ENCODE assay signal across 11 cellular contexts in genomic region chr1:153928776-153929432, GRCh38. TPM values are rescaled to one million over a fixed set of nuclear protein-coding genes. Genes with fewer than 3 reads are reported as not detected.
A peak's percentile ranks its signal among the peaks of the same experiment; 100 is the strongest.
DNase-seq lines count a peak whose midpoint lies in the region; ATAC-seq and TF ChIP-seq lines count a peak whose summit lies in the region.
"Had no signal": no experiment of that assay in that cellular context is flagged by ENCODE, and none has a peak within 500 bp of the region (broad histone marks: within the 10 kb centered on the region; RNA-seq: fewer than 3 reads in every experiment).

No MANE protein-coding gene starts in this region.

- no peak overlapping the region for H3K4me2 ChIP-seq in IMR-90 (ENCODE audit: low read depth, low read length)
- H3K4me2 ChIP-seq in trophoblast cell (ENCODE audit: low read length), result no peak overlapping the region
- H3K4me2 ChIP-seq: PC-9 had no signal

- peaks cover 6% of the 10 kb centered on the region; the same call in 1 of the 2 replicates for H4K20me1 ChIP-seq in IMR-90 (ENCODE audit: insufficient read depth, low read length)

- peaks cover 7 to 20% (median 13%) of the 10 kb centered on the region in 3 donors for H3K4me1 Mint-ChIP-seq in naive B cell

- H2AK5ac ChIP-seq in IMR-90 (ENCODE audit: low read depth, low read length) (peak overlapping the region; percentile 80), trophoblast cell (ENCODE audit: low read length) (no peak overlapping the region)

- no peak for TF ChIP-seq POLR2A in IMR-90 (IDR thresholded peaks at IDR 0.05; ENCODE audit: low read depth, low read length)

- dilution Hi-C loops in IMR-90 (cut with HindIII; ENCODE audit: low sequenced_read_pairs, unreplicated experiment), result no loop called here

- H2BK5ac ChIP-seq in IMR-90 (ENCODE audit: low read depth, low read length, poor library complexity, severe bottlenecking) (no peak overlapping the region), trophoblast cell (ENCODE audit: low read depth, low read length, poor library complexity) (no peak overlapping the region)

- H3K79me1 ChIP-seq in IMR-90 (ENCODE audit: low read depth in 1 of 2, low read length in 2 of 2) (peaks cover 0 to 11% of the 10 kb centered on the region in 2 experiments; a peak in 2 of 4 replicates), trophoblast cell (ENCODE audit: low read length) (no peaks in the 10 kb centered on the region)

- peaks cover 29% of the 10 kb centered on the region for H3K36me3 ChIP-seq in IMR-90 (ENCODE audit: control insufficient read depth, insufficient read depth, low read length)
- H3K36me3 ChIP-seq in colonic mucosa, result no peaks in the 10 kb centered on the region
- H3K36me3 ChIP-seq in trophoblast cell (ENCODE audit: control insufficient read depth in 1 of 2, insufficient read depth in 2 of 2, low read length in 2 of 2), result peaks cover 31 to 34% of the 10 kb centered on the region in 2 experiments
- H3K36me3 ChIP-seq: uterus had no signal

- H3K56ac ChIP-seq in IMR-90 (ENCODE audit: extremely low read depth, insufficient read depth, low read length), result no peak overlapping the region; the same call in 1 of the 2 replicates

- H3K9me3 ChIP-seq in IMR-90 (ENCODE audit: control insufficient read depth, insufficient read depth, low read length) (no peaks in the 10 kb centered on the region), colonic mucosa (no peaks in the 10 kb centered on the region), trophoblast cell (ENCODE audit: insufficient read depth, low read depth, low read length) (no peaks in the 10 kb centered on the region)
- H3K9me3 ChIP-seq: uterus had no signal

- TF ChIP-seq CTCF in IMR-90 (conservative IDR thresholded peaks at IDR 0.05; ENCODE audit: low read depth, low read length), result no peak
- TF ChIP-seq CTCF in colonic mucosa (IDR thresholded peaks at IDR 0.05), result no peak

- H2AK9ac ChIP-seq in IMR-90 (replicated peaks; ENCODE audit: low read depth, low read length, poor library complexity), result peak overlapping the region; percentile 45

- intact Hi-C loops in IMR-90 (cut with micrococcal nuclease), result loop anchor here (10.0 kb wide), 1 partner anchor 134 kb away; no protein-coding TSS in a partner anchor
- intact Hi-C loops in colonic mucosa (cut with DNase I), result no loop called here

- no peak overlapping the region for H2BK12ac ChIP-seq in trophoblast cell (ENCODE audit: low read length)

- in situ Hi-C loops in IMR-90 (cut with MboI; ENCODE audit: low sequenced_read_pairs), result no loop called here

- BruUV-seq in IMR-90 (replicated peaks; lab: Mats Ljungman, UMichigan), result no TSS peak

- H2AFZ ChIP-seq in IMR-90 (replicated peaks; ENCODE audit: low read length, poor library complexity) (peak overlapping the region; percentile 75), trophoblast cell (ENCODE audit: insufficient read depth, low read length, poor library complexity) (no peak overlapping the region)
- H2AFZ ChIP-seq: PC-9 had no signal

- no peaks in the 10 kb centered on the region for H3K79me2 ChIP-seq in trophoblast cell (ENCODE audit: control insufficient read depth, insufficient read depth, low read length, poor library complexity)

- peaks cover 6% of the 10 kb centered on the region for H3K9me1 ChIP-seq in IMR-90 (ENCODE audit: insufficient read depth, low read length)

- H3K27me3 ChIP-seq in IMR-90 (ENCODE audit: control insufficient read depth, insufficient read depth, low read length) (no peaks in the 10 kb centered on the region), colonic mucosa (no peaks in the 10 kb centered on the region), trophoblast cell (ENCODE audit: insufficient read depth, low read length) (no peaks in the 10 kb centered on the region)
- H3K27me3 ChIP-seq: uterus had no signal

- peak overlapping the region; percentile 72; the same call in 1 of the 2 replicates for H3K14ac ChIP-seq in IMR-90 (replicated peaks; ENCODE audit: low read depth, low read length)
- H3K14ac ChIP-seq in trophoblast cell (ENCODE audit: low read length), result no peak overlapping the region

- peaks cover 0 to 7% of the 10 kb centered on the region in 2 donors for H3K36me3 Mint-ChIP-seq in naive B cell

- no peak overlapping the region for H3K4me3 Mint-ChIP-seq in naive B cell

- H3K9ac ChIP-seq in IMR-90 (ENCODE audit: low read depth, low read length) (no peak overlapping the region), colonic mucosa (ENCODE audit: low read depth in 2 of 2, low read length in 2 of 2) (peak overlapping the region in 1 of 2 donors; percentile 12), trophoblast cell (ENCODE audit: low read length) (no peak overlapping the region)

- no CpG with 5 or more reads among the region's 6 CpGs for WGBS in IMR-90 (ENCODE audit: extremely low coverage in 2 of 2, insufficient read length in 1 of 2), 2 experiments
- no CpG with 5 or more reads among the region's 6 CpGs for WGBS in trophoblast cell (ENCODE audit: extremely low coverage, insufficient coverage, insufficient read length)

- H4K91ac ChIP-seq in IMR-90 (ENCODE audit: insufficient read depth, low read depth, low read length) (no peak overlapping the region), trophoblast cell (ENCODE audit: low read depth, low read length) (no peak overlapping the region)

- no peak for TF ChIP-seq RAD21 in IMR-90 (IDR thresholded peaks at IDR 0.05; ENCODE audit: low read length)

- H2BK120ac ChIP-seq in IMR-90 (ENCODE audit: low read depth, low read length), result peak overlapping the region; percentile 56
- H2BK120ac ChIP-seq in trophoblast cell (ENCODE audit: insufficient read depth, low read length, poor library complexity), result no peak overlapping the region

- H4K12ac ChIP-seq in trophoblast cell (ENCODE audit: low read depth, low read length), result no peak overlapping the region

- H4K8ac ChIP-seq in IMR-90 (ENCODE audit: low read depth in 2 of 2, low read length in 2 of 2) (peak overlapping the region; percentile 57 to 60; a peak in 2 of 4 replicates), trophoblast cell (ENCODE audit: low read depth, low read length) (no peak overlapping the region)

- no peak overlapping the region for H4K5ac ChIP-seq in IMR-90 (ENCODE audit: low read depth, low read length)

- H3K23ac ChIP-seq in IMR-90 (ENCODE audit: low read depth, low read length) (peak overlapping the region; percentile 85), trophoblast cell (ENCODE audit: low read length) (no peak overlapping the region)

- CTCF ChIA-PET in IMR-90 (lab: Yijun Ruan, JAX), result interaction anchor here (0.6 kb wide), 2 partner anchors 10 to 577 kb away, joined by 3 read pairs; no protein-coding TSS in a partner anchor

- POLR2A ChIA-PET in IMR-90 (lab: Charles Lee; ENCODE audit: unreplicated experiment), result interaction anchor here (0.6 kb wide), 1 partner anchor 518 kb away, joined by 3 read pairs; no protein-coding TSS in a partner anchor

- H3K27ac Mint-ChIP-seq in naive B cell, result peak overlapping the region in 5 of 6 donors; percentile 43 to 78 (median 65)

- H3K4me3 ChIP-seq in IMR-90 (ENCODE audit: insufficient read depth, low read depth, low read length), result no peak overlapping the region
- no peak overlapping the region for H3K4me3 ChIP-seq in colonic mucosa
- H3K4me3 ChIP-seq in trophoblast cell (ENCODE audit: low read depth, low read length), result no peak overlapping the region
- H3K4me3 ChIP-seq: PC-9, uterus had no signal

- no peak overlapping the region for H2BK20ac ChIP-seq in IMR-90 (ENCODE audit: low read depth, low read length)

- H3K4ac ChIP-seq in IMR-90 (ENCODE audit: low read depth, low read length), result peak overlapping the region; percentile 58
- H3K4ac ChIP-seq in trophoblast cell (ENCODE audit: low read depth, low read length), result no peak overlapping the region

- ATAC-seq in IMR-90 (ENCODE audit: low read depth) (peak; percentile 32), naive B cell (ENCODE audit: low read depth in 2 of 2) (no peak), GM21390 (IDR thresholded peaks at IDR 0.05; ENCODE audit: unreplicated experiment) (no peak)

- peaks cover 9% of the 10 kb centered on the region for H3K4me1 ChIP-seq in IMR-90 (ENCODE audit: control insufficient read depth, insufficient read depth, low read length)
- H3K4me1 ChIP-seq in colonic mucosa, result peaks cover 1% of the 10 kb centered on the region
- H3K4me1 ChIP-seq in trophoblast cell (ENCODE audit: control insufficient read depth in 1 of 2, insufficient read depth in 2 of 2, low read length in 2 of 2), result peaks cover 0 to 3% of the 10 kb centered on the region in 2 experiments
- H3K4me1 ChIP-seq: uterus had no signal

- H3K27ac ChIP-seq in IMR-90 (ENCODE audit: insufficient read depth, low read length), result peak overlapping the region; percentile 14; the same call in 1 of the 2 replicates
- peak overlapping the region; percentile 12 for H3K27ac ChIP-seq in colonic mucosa
- no peak overlapping the region for H3K27ac ChIP-seq in trophoblast cell (ENCODE audit: low read depth, low read length)
- H3K27ac ChIP-seq: PC-9, uterus had no signal

- peak overlapping the region; percentile 60; the same call in 1 of the 3 replicates for H2BK15ac ChIP-seq in IMR-90 (ENCODE audit: low read depth, low read length)

- H3K18ac ChIP-seq in IMR-90 (ENCODE audit: low read depth, low read length), result no peak overlapping the region
- no peak overlapping the region for H3K18ac ChIP-seq in trophoblast cell (ENCODE audit: low read length)

- no peaks in the 10 kb centered on the region for H3K27me3 Mint-ChIP-seq in naive B cell

- DNase-seq in C1 segment of cervical spinal cord (lab: John Stamatoyannopoulos, UW) (peak in 12 of 14 donors; percentile 10 to 81 (median 66)), IMR-90 (peak; percentile 59), colonic mucosa (no peak), naive B cell (no peak), LoVo (ENCODE audit: low spot score) (no peak), trophoblast cell (no peak)
- no peak for DNase-seq in stimulated activated CD4-positive, alpha-beta T cell treated with anti-CD3 and anti-CD28 coated beads, Interleukin-4, amount 100 ng/mL, for 4 hours
- DNase-seq: NCI-H1048, PC-9 had no signal

- H3K9me3 Mint-ChIP-seq in naive B cell, result no peaks in the 10 kb centered on the region

RNA-seq across cellular contexts. Expression of gene GATAD2B, which starts 6.1 kb away (rescaled TPM):
- 3.8 and 5.6 TPM in 2 replicates for total RNA-seq in IMR-90 (2012; rRNA removed)
- polyA plus RNA-seq in IMR-90 (2012; rRNA removed), result 6.1 and 6.2 TPM in 2 replicates
- 3.1 and 3.6 TPM in 2 replicates for polyA plus RNA-seq in IMR-90 (2012; cell fraction: cytosol; rRNA removed)
- polyA plus RNA-seq in IMR-90 (2012; cell fraction: nucleus; rRNA removed; ENCODE audit: low replicate concordance), result 5.0 and 9.7 TPM in 2 replicates
- total RNA-seq in colonic mucosa, result 10 to 100 TPM; 32.5 to 36.5 TPM
- 1 to 10 TPM; 4.0 to 7.0 (median 5.1) TPM for polyA plus RNA-seq in naive B cell (ENCODE audit: low read depth in 6 of 6)
- polyA plus RNA-seq in trophoblast cell (2013), result 22.8 and 23.4 TPM in 2 replicates

RNA-seq across cellular contexts. Expression of gene DENND4B, which starts 17.6 kb away (rescaled TPM):
- total RNA-seq in IMR-90 (2012; rRNA removed) (1.8 and 2.5 TPM in 2 replicates), colonic mucosa (10 to 100 TPM; 26.9 to 45.6 TPM)
- polyA plus RNA-seq in IMR-90 (2012; rRNA removed) (25.2 and 33.3 TPM in 2 replicates), naive B cell (ENCODE audit: low read depth in 6 of 6) (10 to 100 TPM in 5 of 6 donors, 1 to 10 TPM in 1; 6.5 to 52.8 (median 29.7) TPM)
- 9.4 and 13.8 TPM in 2 replicates for polyA plus RNA-seq in IMR-90 (2012; cell fraction: cytosol; rRNA removed)
- polyA plus RNA-seq in IMR-90 (2012; cell fraction: nucleus; rRNA removed; ENCODE audit: low replicate concordance), result 117 and 252 TPM in 2 replicates
- polyA plus RNA-seq in trophoblast cell (2013), result 20.7 and 22.0 TPM in 2 replicates

RNA-seq across cellular contexts. Expression of gene CRTC2, which starts 29.5 kb away (rescaled TPM):
- total RNA-seq in IMR-90 (2012; rRNA removed), result 1.9 and 2.7 TPM in 2 replicates
- polyA plus RNA-seq in IMR-90 (2012; rRNA removed), result 20.1 and 22.2 TPM in 2 replicates
- 12.2 and 16.7 TPM in 2 replicates for polyA plus RNA-seq in IMR-90 (2012; cell fraction: cytosol; rRNA removed)
- polyA plus RNA-seq in IMR-90 (2012; cell fraction: nucleus; rRNA removed; ENCODE audit: low replicate concordance), result 59.1 and 73.2 TPM in 2 replicates
- 10 to 100 TPM; 26.9 to 40.7 TPM for total RNA-seq in colonic mucosa
- polyA plus RNA-seq in naive B cell (ENCODE audit: low read depth in 6 of 6), result 10 to 100 TPM; 24.6 to 59.8 (median 35.8) TPM
- 37.4 and 41.0 TPM in 2 replicates for polyA plus RNA-seq in trophoblast cell (2013)

RNA-seq across cellular contexts. Expression of gene SLC39A1, which starts 34.4 kb away (rescaled TPM):
- total RNA-seq in IMR-90 (2012; rRNA removed), result 94.7 and 97.7 TPM in 2 replicates
- 84.6 and 89.1 TPM in 2 replicates for polyA plus RNA-seq in IMR-90 (2012; rRNA removed)
- 74.5 and 89.4 TPM in 2 replicates for polyA plus RNA-seq in IMR-90 (2012; cell fraction: cytosol; rRNA removed)
- 31.1 and 43.6 TPM in 2 replicates for polyA plus RNA-seq in IMR-90 (2012; cell fraction: nucleus; rRNA removed; ENCODE audit: low replicate concordance)
- total RNA-seq in colonic mucosa, result 10 to 100 TPM; 76.8 to 90.9 TPM
- 10 to 100 TPM; 36.0 to 66.7 (median 52.6) TPM for polyA plus RNA-seq in naive B cell (ENCODE audit: low read depth in 6 of 6)
- 118 and 119 TPM in 2 replicates for polyA plus RNA-seq in trophoblast cell (2013)

RNA-seq across cellular contexts. Expression of gene CREB3L4, which starts 38.8 kb away (rescaled TPM):
- total RNA-seq in IMR-90 (2012; rRNA removed), result 4.4 and 6.5 TPM in 2 replicates
- 8.3 and 9.8 TPM in 2 replicates for polyA plus RNA-seq in IMR-90 (2012; rRNA removed)
- polyA plus RNA-seq in IMR-90 (2012; cell fraction: cytosol; rRNA removed), result 5.0 and 5.8 TPM in 2 replicates
- polyA plus RNA-seq in IMR-90 (2012; cell fraction: nucleus; rRNA removed; ENCODE audit: low replicate concordance), result 21.0 and 21.3 TPM in 2 replicates
- 10 to 100 TPM; 19.0 to 37.1 TPM for total RNA-seq in colonic mucosa
- polyA plus RNA-seq in naive B cell (ENCODE audit: low read depth in 6 of 6), result 10 to 100 TPM; 12.2 to 16.9 (median 15.6) TPM
- 7.7 and 8.0 TPM in 2 replicates for polyA plus RNA-seq in trophoblast cell (2013)

Comparison
In these comparisons a context has a peak if more than half of its experiments do, and no peak if none do; other contexts are left out.
1. DNase-seq: peak in C1 segment of cervical spinal cord (12 of 14) and IMR-90 (single experiment); none in colonic mucosa (single experiment), naive B cell (single experiment), LoVo (single experiment), trophoblast cell (0 of 2) and stimulated activated CD4-positive, alpha-beta T cell treated with anti-CD3 and anti-CD28 coated beads, Interleukin-4, amount 100 ng/mL, for 4 hours (0 of 2).